In the genomic region with DNA sequence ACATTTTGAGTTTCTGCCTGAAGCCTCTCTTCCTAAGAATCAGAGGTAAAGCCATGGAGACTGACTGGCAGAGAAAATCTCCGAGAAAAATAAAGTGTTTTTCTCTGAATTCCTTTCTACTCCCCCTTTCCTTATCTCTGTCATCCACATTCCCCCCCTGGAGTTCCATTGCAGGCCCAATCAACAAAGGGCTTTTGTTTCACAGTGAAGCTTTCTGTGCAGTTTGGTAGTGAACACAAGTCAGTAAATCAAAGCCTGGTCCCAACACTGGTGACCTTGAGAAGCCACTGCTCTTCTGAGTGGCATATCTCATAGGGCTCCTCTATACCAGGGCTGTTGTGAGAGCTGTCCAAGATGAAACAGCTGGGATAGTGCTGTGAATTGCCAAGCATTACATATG, we compare ENCODE assay signal across 22 cellular contexts.
DNase-seq lines count a peak whose midpoint lies in the region; ATAC-seq and TF ChIP-seq lines count a peak whose summit lies in the region.
"Had no signal": no experiment of that assay in that cellular context is flagged by ENCODE, and none has a peak within 500 bp of the region (broad histone marks: within the 10 kb centered on the region; RNA-seq: fewer than 3 reads in every experiment).

No MANE protein-coding gene starts in this region.

- no peak overlapping the region for H4K5ac ChIP-seq in mesendoderm (ENCODE audit: low read length)

- no peak overlapping the region for H2BK15ac ChIP-seq in mesendoderm (replicated peaks; ENCODE audit: low read depth)

- H3K4me2 ChIP-seq in mesendoderm (ENCODE audit: low read length), result no peak overlapping the region
- H3K4me2 ChIP-seq: BLaER1, PC-9 had no signal

- BruUV-seq in A673 (replicated peaks; lab: Mats Ljungman, UMichigan), result no TSS peak
- no TSS peak for BruUV-seq in MCF 10A (replicated peaks; lab: Mats Ljungman, UMichigan)

- DNase-seq in A673 (ENCODE audit: low spot score) (peak; percentile 9), endodermal cell (no peak), mesendoderm (peak; percentile 62), putamen (ENCODE audit: low spot score) (peak; percentile 3), NCI-H446 treated with DMSO at 0.1 percent for 48 hours (lab: John Stamatoyannopoulos, UW) (no peak), Right ventricle myocardium inferior (ENCODE audit: missing footprints) (no peak), SW480 (ENCODE audit: low spot score) (no peak), MCF 10A (ENCODE audit: unreplicated experiment) (no peak)
- DNase-seq: 8988T; CD4-positive, CD25-positive, alpha-beta regulatory T cell; DMS53; NCI-H1092 treated with DMSO at 0.1 percent for 48 hours; NCI-H1436; NCI-H187; NCI-H2107; NCI-H524 treated with DMSO at 0.1 percent for 48 hours; NCI-H774; PC-9; Right ventricle myocardium superior had no signal

- no peaks in the 10 kb centered on the region for H3K9me3 Mint-ChIP-seq in endodermal cell
- no peaks in the 10 kb centered on the region for H3K9me3 Mint-ChIP-seq in MCF 10A (ENCODE audit: unreplicated experiment)

- H3K4me1 Mint-ChIP-seq in endodermal cell, result peaks cover 8% of the 10 kb centered on the region
- no peaks in the 10 kb centered on the region for H3K4me1 Mint-ChIP-seq in MCF 10A (ENCODE audit: insufficient read depth, unreplicated experiment)
- H3K4me1 Mint-ChIP-seq: CD4-positive, CD25-positive, alpha-beta regulatory T cell had no signal

- H3K9ac ChIP-seq in endodermal cell (ENCODE audit: extremely low read depth, low read length, poor library complexity, severe bottlenecking) (no peak overlapping the region), mesendoderm (ENCODE audit: low read length) (no peak overlapping the region)
- H3K9ac ChIP-seq: BLaER1 had no signal

- no peak for ATAC-seq in Right ventricle myocardium inferior

- H3K18ac ChIP-seq in mesendoderm (ENCODE audit: low read length), result no peak overlapping the region

- no peak overlapping the region for H2BK120ac ChIP-seq in mesendoderm (ENCODE audit: low read depth, low read length)

- H4K8ac ChIP-seq in mesendoderm (ENCODE audit: low read depth, low read length), result no peak overlapping the region

- H3K36me3 Mint-ChIP-seq in endodermal cell (ENCODE audit: low read depth) (no peaks in the 10 kb centered on the region), MCF 10A (ENCODE audit: insufficient read depth, unreplicated experiment) (no peaks in the 10 kb centered on the region)
- H3K36me3 Mint-ChIP-seq: CD4-positive, CD25-positive, alpha-beta regulatory T cell had no signal

- POLR2A ChIA-PET in A673 (lab: Charles Lee; ENCODE audit: low non-redundant PET), result no interaction called here
- POLR2A ChIA-PET in MCF 10A (lab: Yijun Ruan, JAX), result no interaction called here

- CTCF ChIA-PET in A673 (lab: Charles Lee), result no interaction called here
- CTCF ChIA-PET in MCF 10A (lab: Yijun Ruan, JAX), result interaction anchor here (0.6 to 0.9 kb wide), 2 partner anchors 13 to 150 kb away, joined by 3 to 4 read pairs; no protein-coding TSS in a partner anchor

- no peak overlapping the region for H3K23ac ChIP-seq in mesendoderm (ENCODE audit: low read length)

- no peak overlapping the region for H2BK5ac ChIP-seq in mesendoderm (ENCODE audit: low read length)

- H3K4me1 ChIP-seq in A673 (ENCODE audit: insufficient read depth, low read length, poor library complexity, severe bottlenecking) (peaks cover 3% of the 10 kb centered on the region), endodermal cell (ENCODE audit: control insufficient read depth, insufficient read depth, low read length) (peaks cover 14% of the 10 kb centered on the region), mesendoderm (ENCODE audit: control insufficient read depth, low read depth, low read length) (peaks cover 4% of the 10 kb centered on the region)
- H3K4me1 ChIP-seq: BLaER1, SJSA1 had no signal

- H3K27ac ChIP-seq in A673 (ENCODE audit: low read depth, low read length, poor library complexity, severe bottlenecking) (no peak overlapping the region), endodermal cell (ENCODE audit: low read depth, low read length) (no peak overlapping the region), mesendoderm (ENCODE audit: low read depth, low read length) (no peak overlapping the region)
- H3K27ac ChIP-seq: BLaER1, HL-60, PC-9, SJSA1 had no signal

- H3K27ac Mint-ChIP-seq in endodermal cell (no peak overlapping the region), MCF 10A (ENCODE audit: low read depth, unreplicated experiment) (no peak overlapping the region)
- H3K27ac Mint-ChIP-seq: CD4-positive, CD25-positive, alpha-beta regulatory T cell had no signal

- H3K4me3 Mint-ChIP-seq in endodermal cell (no peak overlapping the region), MCF 10A (ENCODE audit: unreplicated experiment) (no peak overlapping the region)
- H3K4me3 Mint-ChIP-seq: CD4-positive, CD25-positive, alpha-beta regulatory T cell had no signal

- H3K79me2 ChIP-seq in mesendoderm (ENCODE audit: control insufficient read depth, insufficient read depth, low read length), result no peaks in the 10 kb centered on the region

- no peak overlapping the region for H3K4me3 ChIP-seq in A673 (ENCODE audit: low read depth, low read length, poor library complexity, severe bottlenecking)
- H3K4me3 ChIP-seq in endodermal cell (ENCODE audit: low read length), result peak overlapping the region; percentile 24
- H3K4me3 ChIP-seq in mesendoderm (ENCODE audit: low read length), result no peak overlapping the region
- H3K4me3 ChIP-seq: BLaER1, PC-9, SJSA1 had no signal

- no peak overlapping the region for H2AK5ac ChIP-seq in mesendoderm (ENCODE audit: low read length)

- no peak overlapping the region for H3K4ac ChIP-seq in mesendoderm (ENCODE audit: low read depth, low read length)

- no peak overlapping the region for H3K56ac ChIP-seq in mesendoderm (ENCODE audit: low read length)

- WGBS in endodermal cell (ENCODE audit: insufficient coverage in 1 of 2, insufficient read length in 1 of 2), 2 experiments, result 65 to 80% methylated on average over 1 of the region's 1 CpG
- WGBS in mesendoderm (ENCODE audit: extremely low coverage, insufficient coverage, low lambda C conversion rate), result no CpG with 5 or more reads among the region's 1 CpG

- TF ChIP-seq CTCF in A673 (conservative IDR thresholded peaks at IDR 0.05; ENCODE audit: low read depth, low read length) (no peak), endodermal cell (conservative IDR thresholded peaks at IDR 0.05) (no peak), MCF 10A (IDR thresholded peaks at IDR 0.05; ENCODE audit: unreplicated experiment) (no peak)

- H3K9me3 ChIP-seq in A673 (ENCODE audit: low read depth, low read length, poor library complexity, severe bottlenecking) (no peaks in the 10 kb centered on the region), endodermal cell (ENCODE audit: control insufficient read depth, low read length) (no peaks in the 10 kb centered on the region)
- H3K9me3 ChIP-seq: BLaER1, SJSA1 had no signal

- intact Hi-C loops in A673 (cut with micrococcal nuclease; ENCODE audit: unreplicated experiment) (no loop called here), Right ventricle myocardium inferior (cut with DNase I) (no loop called here), MCF 10A (cut with micrococcal nuclease) (no loop called here)

- no peaks in the 10 kb centered on the region for H3K79me1 ChIP-seq in mesendoderm (ENCODE audit: low read length)

- H3K36me3 ChIP-seq in A673 (ENCODE audit: insufficient read depth, low read length, poor library complexity, severe bottlenecking) (no peaks in the 10 kb centered on the region), endodermal cell (ENCODE audit: control insufficient read depth, insufficient read depth, low read length) (no peaks in the 10 kb centered on the region), mesendoderm (ENCODE audit: control insufficient read depth, insufficient read depth, low read length) (no peaks in the 10 kb centered on the region)
- H3K36me3 ChIP-seq: BLaER1, SJSA1 had no signal

- no peaks in the 10 kb centered on the region for H3K27me3 ChIP-seq in A673 (replicated peaks; ENCODE audit: insufficient read depth, low read depth, low read length, poor library complexity)
- H3K27me3 ChIP-seq in endodermal cell (ENCODE audit: control insufficient read depth, insufficient read depth, low read length, poor library complexity, severe bottlenecking), result no peaks in the 10 kb centered on the region
- no peaks in the 10 kb centered on the region for H3K27me3 ChIP-seq in mesendoderm (ENCODE audit: insufficient read depth, low read length, poor library complexity)
- H3K27me3 ChIP-seq: BLaER1, SJSA1 had no signal

- H3K27me3 Mint-ChIP-seq in endodermal cell (ENCODE audit: insufficient read depth) (peaks cover 3% of the 10 kb centered on the region), MCF 10A (ENCODE audit: insufficient read depth, unreplicated experiment) (peaks cover 28% of the 10 kb centered on the region)
- H3K27me3 Mint-ChIP-seq: CD4-positive, CD25-positive, alpha-beta regulatory T cell had no signal

Comparison
In these comparisons a context has a peak if more than half of its experiments do, and no peak if none do; other contexts are left out.
1. DNase-seq: peak in A673 (single experiment), mesendoderm (single experiment) and putamen (single experiment); none in endodermal cell (single experiment), NCI-H446 treated with DMSO at 0.1 percent for 48 hours (single experiment), Right ventricle myocardium inferior (single experiment), SW480 (single experiment) and MCF 10A (single experiment).